Comparison of ENCODE assay signal across 17 cellular contexts in the genomic region with DNA sequence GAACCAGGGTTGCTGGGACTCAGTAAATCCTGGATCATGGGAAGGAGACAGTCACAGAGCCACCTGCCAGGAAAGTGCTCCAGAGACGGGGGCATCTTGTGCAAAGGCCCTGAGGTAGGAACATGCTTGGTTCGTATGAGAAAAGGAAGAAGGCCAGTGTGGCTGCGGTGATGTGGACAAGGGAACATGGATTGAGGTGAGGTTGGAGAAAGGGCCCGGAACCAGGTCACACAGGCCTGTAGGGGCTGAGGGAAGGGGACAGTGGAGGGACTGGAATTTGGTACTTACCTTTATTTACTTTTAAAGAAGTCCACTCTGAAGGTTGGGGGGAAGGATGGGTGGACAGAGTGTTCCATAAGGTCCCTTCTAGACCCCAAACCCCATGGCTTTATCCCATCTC. TPM values are rescaled to one million over a fixed set of nuclear protein-coding genes. Genes with fewer than 3 reads are reported as not detected.
DNase-seq lines count a peak whose midpoint lies in the region; ATAC-seq and TF ChIP-seq lines count a peak whose summit lies in the region.
"Had no signal": no experiment of that assay in that cellular context is flagged by ENCODE, and none has a peak within 500 bp of the region (broad histone marks: within the 10 kb centered on the region; RNA-seq: fewer than 3 reads in every experiment).

No MANE protein-coding gene starts in this region.

- no peak overlapping the region for H3K4me3 Mint-ChIP-seq in osteocyte (ENCODE audit: unreplicated experiment)
- H3K4me3 Mint-ChIP-seq: CD4-positive, alpha-beta T cell; GM23338; HFFc6 had no signal

- intact Hi-C loops in Right ventricle myocardium inferior (cut with DNase I): no loop called here
- intact Hi-C loops in uterus (cut with DNase I; ENCODE audit: low total_unique reads): no loop called here
- intact Hi-C loops in breast epithelium (cut with DNase I; ENCODE audit: low total_unique reads): no loop called here
- intact Hi-C loops in OCI-LY7 (cut with micrococcal nuclease; ENCODE audit: unreplicated experiment): no loop called here

- no peaks in the 10 kb centered on the region for H3K36me3 Mint-ChIP-seq in osteocyte (ENCODE audit: unreplicated experiment)

- no peak overlapping the region for H3K4me3 ChIP-seq in right atrium auricular region
- no peak overlapping the region for H3K4me3 ChIP-seq in coronary artery
- no peak overlapping the region for H3K4me3 ChIP-seq in uterus
- no peak overlapping the region for H3K4me3 ChIP-seq in breast epithelium
- no peak overlapping the region for H3K4me3 ChIP-seq in OCI-LY7 (ENCODE audit: low read depth, low read length, poor library complexity, severe bottlenecking)
- H3K4me3 ChIP-seq: GM23338 had no signal

- H3K27ac ChIP-seq in right atrium auricular region (no peak overlapping the region), coronary artery (no peak overlapping the region), uterus (peak overlapping the region; percentile 65 to 66), breast epithelium (no peak overlapping the region), OCI-LY7 (ENCODE audit: low read depth, low read length, poor library complexity, severe bottlenecking) (no peak overlapping the region)
- H3K27ac ChIP-seq: C4-2B had no signal

- H3K27me3 ChIP-seq in right atrium auricular region (no peaks in the 10 kb centered on the region), uterus (no peaks in the 10 kb centered on the region), breast epithelium (no peaks in the 10 kb centered on the region)

- peaks cover 13% of the 10 kb centered on the region for H3K4me1 Mint-ChIP-seq in osteocyte (ENCODE audit: unreplicated experiment)
- H3K4me1 Mint-ChIP-seq: GM23338, IgD-negative memory B cell had no signal

- peaks cover 24% of the 10 kb centered on the region for H3K27me3 Mint-ChIP-seq in osteocyte (ENCODE audit: unreplicated experiment)
- H3K27me3 Mint-ChIP-seq: IgD-negative memory B cell had no signal

- H2AFZ ChIP-seq in OCI-LY7 (ENCODE audit: low read length): no peak overlapping the region
- H2AFZ ChIP-seq: GM23338 had no signal

- H3K27ac Mint-ChIP-seq in osteocyte (ENCODE audit: unreplicated experiment): no peak overlapping the region
- H3K27ac Mint-ChIP-seq: CD4-positive, alpha-beta T cell; GM23338; HFFc6 had no signal

- POLR2A ChIA-PET in OCI-LY7 (lab: Charles Lee): no interaction called here

- CTCF ChIA-PET in OCI-LY7 (lab: Charles Lee; ENCODE audit: unreplicated experiment): no interaction called here

- H3K4me2 ChIP-seq in OCI-LY7 (ENCODE audit: low read length): no peak overlapping the region
- H3K4me2 ChIP-seq: GM23338 had no signal

- no peaks in the 10 kb centered on the region for H3K36me3 ChIP-seq in right atrium auricular region
- H3K36me3 ChIP-seq in uterus: no peaks in the 10 kb centered on the region
- no peaks in the 10 kb centered on the region for H3K36me3 ChIP-seq in breast epithelium
- H3K36me3 ChIP-seq in OCI-LY7 (ENCODE audit: insufficient read depth, low read length): no peaks in the 10 kb centered on the region

- no peaks in the 10 kb centered on the region for H4K20me1 ChIP-seq in OCI-LY7 (ENCODE audit: insufficient read depth, low read length)

- H3K9me3 Mint-ChIP-seq in osteocyte (ENCODE audit: unreplicated experiment): peaks cover 9% of the 10 kb centered on the region
- H3K9me3 Mint-ChIP-seq: CD4-positive, alpha-beta T cell; HFFc6 had no signal

- ATAC-seq in Right ventricle myocardium inferior: no peak
- ATAC-seq: GM23338 had no signal

- TF ChIP-seq CTCF in right atrium auricular region (IDR thresholded peaks at IDR 0.05) (no peak), coronary artery (IDR thresholded peaks at IDR 0.05) (no peak), osteocyte (IDR thresholded peaks at IDR 0.05) (no peak), uterus (IDR thresholded peaks at IDR 0.05) (no peak), breast epithelium (IDR thresholded peaks at IDR 0.05) (no peak), OCI-LY7 (conservative IDR thresholded peaks at IDR 0.05; ENCODE audit: low read length) (no peak)

- DNase-seq in right atrium auricular region (ENCODE audit: low spot score) (peak; percentile 52), Right ventricle myocardium inferior (ENCODE audit: missing footprints) (no peak), coronary artery (ENCODE audit: low spot score) (peak; percentile 41), osteocyte (ENCODE audit: extremely low spot score, unreplicated experiment) (peak; percentile 57), uterus (peak in 1 of 2 donors; percentile 6), breast epithelium (ENCODE audit: low spot score in 2 of 2) (no peak), OCI-LY7 (ENCODE audit: low spot score) (no peak)
- DNase-seq: ACHN; CD4-positive, alpha-beta T cell; DMS153; DMS79; GDM1; HCEC 1CT; HFFc6 had no signal

- no peak for TF ChIP-seq POLR2A in uterus (IDR thresholded peaks at IDR 0.05)
- no peak for TF ChIP-seq POLR2A in breast epithelium (IDR thresholded peaks at IDR 0.05)

- BruUV-seq in OCI-LY7 (replicated peaks; lab: Mats Ljungman, UMichigan): no TSS peak

- H3K9me2 ChIP-seq in OCI-LY7 (ENCODE audit: insufficient read depth, low read length): no peaks in the 10 kb centered on the region

- no peaks in the 10 kb centered on the region for H3K79me2 ChIP-seq in OCI-LY7 (ENCODE audit: insufficient read depth, low read depth, low read length)

- no peaks in the 10 kb centered on the region for H3K9me3 ChIP-seq in right atrium auricular region
- no peaks in the 10 kb centered on the region for H3K9me3 ChIP-seq in uterus
- H3K9me3 ChIP-seq in breast epithelium: no peaks in the 10 kb centered on the region
- no peaks in the 10 kb centered on the region for H3K9me3 ChIP-seq in OCI-LY7 (ENCODE audit: low read length)

- peaks cover 0 to 11% of the 10 kb centered on the region in 2 donors for H3K4me1 ChIP-seq in right atrium auricular region
- peaks cover 0 to 4% of the 10 kb centered on the region in 2 donors for H3K4me1 ChIP-seq in uterus
- H3K4me1 ChIP-seq in breast epithelium: peaks cover 0 to 3% of the 10 kb centered on the region in 2 donors
- no peaks in the 10 kb centered on the region for H3K4me1 ChIP-seq in OCI-LY7 (ENCODE audit: insufficient read depth, low read length, poor library complexity, severe bottlenecking)

RNA-seq across cellular contexts. Expression of a gene that starts 32.9 kb away (rescaled TPM):
- total RNA-seq in right atrium auricular region (10 to 100 TPM; 53.8 to 64.0 TPM), Right ventricle myocardium inferior (144 TPM), osteocyte (153 and 169 TPM in 2 replicates), uterus (100 to 1,000 TPM in 2 of 4 donors, 10 to 100 TPM in 2; 44.8 to 146 (median 97.5) TPM), breast epithelium (100 to 1,000 TPM in 2 of 3 donors, 10 to 100 TPM in 1; 66.4 to 164 (median 103) TPM), OCI-LY7 (2022) (not detected in 2 replicates)
- not detected in 2 replicates for total RNA-seq in OCI-LY7 (2014; rRNA removed; shearing (Covaris generic))
- total RNA-seq: CD4-positive, alpha-beta T cell had no signal

Comparison
In these comparisons a context has a peak if more than half of its experiments do, and no peak if none do; other contexts are left out.
1. DNase-seq: peak in right atrium auricular region (single experiment), coronary artery (single experiment) and osteocyte (single experiment); none in Right ventricle myocardium inferior (single experiment), breast epithelium (0 of 2) and OCI-LY7 (single experiment).
2. H3K27ac ChIP-seq: peak in uterus (2 of 2); none in right atrium auricular region (0 of 2), coronary artery (0 of 2), breast epithelium (0 of 2) and OCI-LY7 (single experiment).
3. RNA of a gene that starts 32.9 kb away (total RNA-seq): 153 to 169 TPM in osteocyte, 44.8 to 146 TPM in uterus, 144 TPM in Right ventricle myocardium inferior (single experiment), 66.4 to 164 TPM in breast epithelium and 53.8 to 64.0 TPM in right atrium auricular region; not detected in OCI-LY7; every median in the first group is over 10 times any median in the second.